Comparison of ENCODE assay signal across 8 cellular contexts in genomic region chr16:84144301-84144858, GRCh38. TPM values are rescaled to one million over a fixed set of nuclear protein-coding genes. Genes with fewer than 3 reads are reported as not detected.
DNase-seq lines count a peak whose midpoint lies in the region; ATAC-seq and TF ChIP-seq lines count a peak whose summit lies in the region.

No MANE protein-coding gene starts in this region.

- no peaks in the 10 kb centered on the region for H3K27me3 Mint-ChIP-seq in activated B cell treated with CpG ODN at 0.5 μM for 24 hours

- H3K9ac ChIP-seq in liver (ENCODE audit: low read depth in 1 of 2, low read length in 2 of 2) = no peak overlapping the region

- H3K27me3 ChIP-seq in HL-60 (ENCODE audit: insufficient read depth, poor library complexity, severe bottlenecking) (no peaks in the 10 kb centered on the region), liver (ENCODE audit: control insufficient read depth in 4 of 4, insufficient read depth in 4 of 4, low read length in 3 of 4) (no peaks in the 10 kb centered on the region)

- no peak for TF ChIP-seq RAD21 in liver (IDR thresholded peaks at IDR 0.05)

- H3K4me1 Mint-ChIP-seq in activated B cell treated with CpG ODN at 0.5 μM for 24 hours = peaks cover 12% of the 10 kb centered on the region

- no peaks in the 10 kb centered on the region for H3K9me3 Mint-ChIP-seq in activated B cell treated with CpG ODN at 0.5 μM for 24 hours

- WGBS in liver = 2% methylated on average over 37 of the region's 37 CpGs

- ATAC-seq in activated B cell treated with CpG ODN at 0.5 μM for 24 hours (ENCODE audit: low read depth) = peak; percentile 26
- ATAC-seq in HG03025 (IDR thresholded peaks at IDR 0.05; ENCODE audit: low FRiP score, unreplicated experiment) = no peak

- H3K4me3 ChIP-seq in GM12865 (ENCODE audit: low read depth, low read length) (peak overlapping the region; percentile 64), HL-60 (replicated peaks; ENCODE audit: insufficient read depth, low read length) (peak overlapping the region; percentile 96), liver (ENCODE audit: low read depth in 1 of 3, low read length in 3 of 3) (peak overlapping the region; percentile 54 to 92 (median 86))

- H3K36me3 Mint-ChIP-seq in activated B cell treated with CpG ODN at 0.5 μM for 24 hours (ENCODE audit: low read depth) = peaks cover 4% of the 10 kb centered on the region

- POLR2A ChIA-PET in activated B cell treated with CpG ODN at 0.5 μM for 24 hours (lab: Charles Lee) = interaction anchor here (1.0 to 3.1 kb wide), 7 partner anchors 12 to 362 kb away, joined by 3 to 47 read pairs (median 4); partner anchors contain the start of genes MBTPS1 and TAF1C

- peak overlapping the region; percentile 93 for H3K4me3 Mint-ChIP-seq in activated B cell treated with CpG ODN at 0.5 μM for 24 hours

- TF ChIP-seq CTCF in GM12865 (IDR thresholded peaks at IDR 0.05; ENCODE audit: insufficient read depth, low read depth, low read length, missing control alignments) = no peak
- no peak for TF ChIP-seq CTCF in HL-60 (IDR thresholded peaks at IDR 0.05; ENCODE audit: insufficient read depth, low read length)
- TF ChIP-seq CTCF in activated B cell treated with CpG ODN at 0.5 μM for 24 hours (IDR thresholded peaks at IDR 0.05) = no peak
- no peak for TF ChIP-seq CTCF in liver (IDR thresholded peaks at IDR 0.05; ENCODE audit: low read depth, low read length, missing input control)

- peaks cover 3 to 9% (median 8%) of the 10 kb centered on the region in 4 donors for H3K4me1 ChIP-seq in liver (ENCODE audit: control insufficient read depth in 4 of 4, insufficient read depth in 4 of 4, low read length in 3 of 4)

- no peaks in the 10 kb centered on the region for H3K36me3 ChIP-seq in liver (ENCODE audit: control insufficient read depth in 4 of 4, insufficient read depth in 3 of 4, low read depth in 1 of 4, low read length in 3 of 4)

- H3K9me3 ChIP-seq in liver (ENCODE audit: control insufficient read depth in 4 of 4, low read length in 3 of 4) = no peaks in the 10 kb centered on the region

- CTCF ChIA-PET in activated B cell treated with CpG ODN at 0.5 μM for 24 hours (lab: Charles Lee) = interaction anchor here (1.2 kb wide), 1 partner anchor 28 kb away, joined by 7 read pairs; the partner anchor contains the start of gene MBTPS1

- peak; percentile 36 for DNase-seq in GM12865 (ENCODE audit: low read depth)
- peak in 1 of 2 experiments; percentile 23 for DNase-seq in HL-60 (ENCODE audit: low read depth in 1 of 2, low spot score in 1 of 2)
- peak; percentile 35 for DNase-seq in activated B cell treated with CpG ODN at 0.5 μM for 24 hours
- peak; percentile 18 for DNase-seq in cerebellum (ENCODE audit: low spot score)
- peak in 2 of 3 experiments; percentile 8 to 37 for DNase-seq in stimulated activated CD4-positive, alpha-beta T cell treated with anti-CD3 and anti-CD28 coated beads, TNF-alpha, amount 100 ng/mL, for 24 hours (ENCODE audit: low read depth in 3 of 3)
- no peak for DNase-seq in NCI-H2081 (lab: John Stamatoyannopoulos, UW)

- H3K27ac Mint-ChIP-seq in activated B cell treated with CpG ODN at 0.5 μM for 24 hours = peak overlapping the region; percentile 77

- H3K27ac ChIP-seq in HL-60 (replicated peaks) = peak overlapping the region; percentile 60
- peak overlapping the region in 1 of 2 donors; percentile 54 for H3K27ac ChIP-seq in liver (ENCODE audit: low read depth in 1 of 2, low read length in 2 of 2)

- intact Hi-C loops in activated B cell treated with CpG ODN at 0.5 μM for 24 hours (cut with micrococcal nuclease) = loop anchor here (1.0 to 2.0 kb wide), 3 partner anchors 16 to 56 kb away; no protein-coding TSS in a partner anchor

TF ChIP-seq in liver, 16 proteins besides CTCF, POLR2A, EP300 and RAD21:
- no peak for TF ChIP-seq TAF1 (conservative IDR thresholded peaks at IDR 0.05)
- TF ChIP-seq NR2F2 (IDR thresholded peaks at IDR 0.05) = no peak

RNA-seq across cellular contexts. Expression of gene HSDL1, which starts 0.6 kb away (rescaled TPM):
- total RNA-seq in activated B cell treated with CpG ODN at 0.5 μM for 24 hours = 13.1 and 15.3 TPM in 2 replicates
- total RNA-seq in cerebellum = 101 TPM
- total RNA-seq in liver = 1 to 10 TPM; 6.8 to 9.6 TPM
- 1 to 10 TPM; 3.0 to 3.8 TPM for polyA plus RNA-seq in liver

RNA-seq across cellular contexts. Expression of gene DNAAF1, which starts 0.7 kb away (rescaled TPM):
- total RNA-seq in activated B cell treated with CpG ODN at 0.5 μM for 24 hours = not detected in 2 replicates
- 0.73 TPM for total RNA-seq in cerebellum
- under 1 TPM; under 0.01 to 0.08 TPM for total RNA-seq in liver
- polyA plus RNA-seq in liver = under 1 TPM in 1 of 2 donors, not detected in 1; 0.06 TPM

RNA-seq across cellular contexts. Expression of gene MBTPS1, which starts 27.6 kb away (rescaled TPM):
- 74.1 and 79.2 TPM in 2 replicates for total RNA-seq in activated B cell treated with CpG ODN at 0.5 μM for 24 hours
- total RNA-seq in cerebellum = 94.9 TPM
- total RNA-seq in liver = 10 to 100 TPM; 32.6 to 65.0 TPM
- polyA plus RNA-seq in liver = 10 to 100 TPM; 21.1 to 29.0 TPM

RNA-seq across cellular contexts. Expression of gene TAF1C, which starts 42.5 kb away (rescaled TPM):
- 79.6 and 85.1 TPM in 2 replicates for total RNA-seq in activated B cell treated with CpG ODN at 0.5 μM for 24 hours
- 24.9 TPM for total RNA-seq in cerebellum
- total RNA-seq in liver = 10 to 100 TPM; 10.4 to 34.5 TPM
- polyA plus RNA-seq in liver = 10 to 100 TPM; 10.2 to 12.1 TPM

RNA-seq across cellular contexts. Expression of gene ADAD2, which starts 46.6 kb away (rescaled TPM):
- total RNA-seq in activated B cell treated with CpG ODN at 0.5 μM for 24 hours (not detected in 2 replicates), cerebellum (not detected), liver (under 1 TPM in 1 of 2 donors, not detected in 1; 0.33 TPM)
- polyA plus RNA-seq in liver = under 1 TPM; 0.14 to 0.44 TPM

Comparison
In these comparisons a context has a peak if more than half of its experiments do, and no peak if none do; other contexts are left out.
1. DNase-seq: peak in GM12865 (single experiment), activated B cell treated with CpG ODN at 0.5 μM for 24 hours (single experiment), cerebellum (single experiment) and stimulated activated CD4-positive, alpha-beta T cell treated with anti-CD3 and anti-CD28 coated beads, TNF-alpha, amount 100 ng/mL, for 24 hours (2 of 3); none in NCI-H2081 (0 of 2).
2. Peak in every context shown above with its lines, with median percentiles within 50 percentile points of each other: H3K4me3 ChIP-seq.